In the genomic region with DNA sequence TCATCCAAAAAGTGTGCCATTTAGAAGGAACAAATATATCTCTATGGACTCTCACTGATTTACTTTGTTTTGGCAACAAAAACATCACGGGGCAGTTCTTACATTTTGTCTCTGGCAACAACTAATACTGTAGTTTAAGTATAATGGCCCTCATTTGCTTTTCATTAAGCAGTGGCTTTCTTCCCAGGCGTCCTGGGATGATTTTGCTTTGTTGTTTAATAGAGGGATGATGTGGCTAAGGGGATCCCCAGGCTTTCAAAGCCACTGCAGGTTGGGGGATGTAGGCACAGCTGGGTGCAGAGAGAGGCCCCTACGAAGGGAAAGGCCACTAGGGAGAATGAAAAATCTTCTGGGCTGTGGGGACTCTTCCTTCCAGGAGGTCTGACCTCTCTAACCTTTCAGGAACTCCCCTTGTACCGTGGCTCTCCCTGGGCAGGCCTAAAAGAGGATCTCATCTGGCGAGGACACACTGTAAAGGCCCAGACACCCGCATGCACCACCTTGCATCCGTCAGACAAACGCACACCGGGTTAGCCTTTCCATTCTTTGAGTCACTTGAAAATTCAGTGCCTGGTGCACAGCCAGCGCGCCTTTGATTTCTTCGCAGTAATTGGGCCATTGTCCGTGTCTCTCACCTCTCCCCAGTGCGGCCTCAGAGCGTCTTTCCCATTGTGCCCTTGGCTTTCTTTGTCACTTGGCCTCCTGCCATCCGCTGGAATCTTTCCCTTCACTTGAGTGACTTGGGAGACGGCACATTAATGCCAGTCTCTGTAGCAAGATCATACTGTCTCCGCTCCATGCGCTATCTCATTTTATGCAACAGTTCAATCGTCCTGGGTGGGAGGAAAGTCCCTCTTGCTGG, we compare ENCODE assay signal across 1 cellular context.
TF ChIP-seq lines count a peak whose summit lies in the region.

No MANE protein-coding gene starts in this region.

TF ChIP-seq in HepG2, 621 proteins besides CTCF, POLR2A, EP300 and RAD21:
- TF ChIP-seq HDAC6 (IDR thresholded peaks at IDR 0.05; ENCODE audit: low read depth, low read length) (no peak), ELF3 (CRISPR knock-in tag; IDR thresholded peaks at IDR 0.05) (no peak), RFX3 (CRISPR knock-in tag; IDR thresholded peaks at IDR 0.05) (no peak), BORCS8-MEF2B (CRISPR knock-in tag; IDR thresholded peaks at IDR 0.05) (no peak), ZNF333 (CRISPR knock-in tag; IDR thresholded peaks at IDR 0.05; ENCODE audit: borderline replicate concordance) (no peak), MTF2 (CRISPR knock-in tag; IDR thresholded peaks at IDR 0.05; ENCODE audit: borderline replicate concordance) (no peak), ZNF17 (CRISPR knock-in tag; IDR thresholded peaks at IDR 0.05) (no peak), PCBP1 (IDR thresholded peaks at IDR 0.05; ENCODE audit: borderline replicate concordance, low read depth, low read length) (no peak), NFATC3 (CRISPR knock-in tag; IDR thresholded peaks at IDR 0.05) (no peak), ZNF230 (CRISPR knock-in tag; IDR thresholded peaks at IDR 0.05) (no peak), CHCHD3 (CRISPR knock-in tag; IDR thresholded peaks at IDR 0.05) (no peak), NFYC (CRISPR knock-in tag; IDR thresholded peaks at IDR 0.05) (no peak), EED (CRISPR knock-in tag; IDR thresholded peaks at IDR 0.05) (no peak)
- TF ChIP-seq, protein P1, sequence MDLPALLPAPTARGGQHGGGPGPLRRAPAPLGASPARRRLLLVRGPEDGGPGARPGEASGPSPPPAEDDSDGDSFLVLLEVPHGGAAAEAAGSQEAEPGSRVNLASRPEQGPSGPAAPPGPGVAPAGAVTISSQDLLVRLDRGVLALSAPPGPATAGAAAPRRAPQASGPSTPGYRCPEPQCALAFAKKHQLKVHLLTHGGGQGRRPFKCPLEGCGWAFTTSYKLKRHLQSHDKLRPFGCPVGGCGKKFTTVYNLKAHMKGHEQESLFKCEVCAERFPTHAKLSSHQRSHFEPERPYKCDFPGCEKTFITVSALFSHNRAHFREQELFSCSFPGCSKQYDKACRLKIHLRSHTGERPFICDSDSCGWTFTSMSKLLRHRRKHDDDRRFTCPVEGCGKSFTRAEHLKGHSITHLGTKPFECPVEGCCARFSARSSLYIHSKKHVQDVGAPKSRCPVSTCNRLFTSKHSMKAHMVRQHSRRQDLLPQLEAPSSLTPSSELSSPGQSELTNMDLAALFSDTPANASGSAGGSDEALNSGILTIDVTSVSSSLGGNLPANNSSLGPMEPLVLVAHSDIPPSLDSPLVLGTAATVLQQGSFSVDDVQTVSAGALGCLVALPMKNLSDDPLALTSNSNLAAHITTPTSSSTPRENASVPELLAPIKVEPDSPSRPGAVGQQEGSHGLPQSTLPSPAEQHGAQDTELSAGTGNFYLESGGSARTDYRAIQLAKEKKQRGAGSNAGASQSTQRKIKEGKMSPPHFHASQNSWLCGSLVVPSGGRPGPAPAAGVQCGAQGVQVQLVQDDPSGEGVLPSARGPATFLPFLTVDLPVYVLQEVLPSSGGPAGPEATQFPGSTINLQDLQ (CRISPR knock-in tag; IDR thresholded peaks at IDR 0.05) = no peak
- TF ChIP-seq, protein P2, sequence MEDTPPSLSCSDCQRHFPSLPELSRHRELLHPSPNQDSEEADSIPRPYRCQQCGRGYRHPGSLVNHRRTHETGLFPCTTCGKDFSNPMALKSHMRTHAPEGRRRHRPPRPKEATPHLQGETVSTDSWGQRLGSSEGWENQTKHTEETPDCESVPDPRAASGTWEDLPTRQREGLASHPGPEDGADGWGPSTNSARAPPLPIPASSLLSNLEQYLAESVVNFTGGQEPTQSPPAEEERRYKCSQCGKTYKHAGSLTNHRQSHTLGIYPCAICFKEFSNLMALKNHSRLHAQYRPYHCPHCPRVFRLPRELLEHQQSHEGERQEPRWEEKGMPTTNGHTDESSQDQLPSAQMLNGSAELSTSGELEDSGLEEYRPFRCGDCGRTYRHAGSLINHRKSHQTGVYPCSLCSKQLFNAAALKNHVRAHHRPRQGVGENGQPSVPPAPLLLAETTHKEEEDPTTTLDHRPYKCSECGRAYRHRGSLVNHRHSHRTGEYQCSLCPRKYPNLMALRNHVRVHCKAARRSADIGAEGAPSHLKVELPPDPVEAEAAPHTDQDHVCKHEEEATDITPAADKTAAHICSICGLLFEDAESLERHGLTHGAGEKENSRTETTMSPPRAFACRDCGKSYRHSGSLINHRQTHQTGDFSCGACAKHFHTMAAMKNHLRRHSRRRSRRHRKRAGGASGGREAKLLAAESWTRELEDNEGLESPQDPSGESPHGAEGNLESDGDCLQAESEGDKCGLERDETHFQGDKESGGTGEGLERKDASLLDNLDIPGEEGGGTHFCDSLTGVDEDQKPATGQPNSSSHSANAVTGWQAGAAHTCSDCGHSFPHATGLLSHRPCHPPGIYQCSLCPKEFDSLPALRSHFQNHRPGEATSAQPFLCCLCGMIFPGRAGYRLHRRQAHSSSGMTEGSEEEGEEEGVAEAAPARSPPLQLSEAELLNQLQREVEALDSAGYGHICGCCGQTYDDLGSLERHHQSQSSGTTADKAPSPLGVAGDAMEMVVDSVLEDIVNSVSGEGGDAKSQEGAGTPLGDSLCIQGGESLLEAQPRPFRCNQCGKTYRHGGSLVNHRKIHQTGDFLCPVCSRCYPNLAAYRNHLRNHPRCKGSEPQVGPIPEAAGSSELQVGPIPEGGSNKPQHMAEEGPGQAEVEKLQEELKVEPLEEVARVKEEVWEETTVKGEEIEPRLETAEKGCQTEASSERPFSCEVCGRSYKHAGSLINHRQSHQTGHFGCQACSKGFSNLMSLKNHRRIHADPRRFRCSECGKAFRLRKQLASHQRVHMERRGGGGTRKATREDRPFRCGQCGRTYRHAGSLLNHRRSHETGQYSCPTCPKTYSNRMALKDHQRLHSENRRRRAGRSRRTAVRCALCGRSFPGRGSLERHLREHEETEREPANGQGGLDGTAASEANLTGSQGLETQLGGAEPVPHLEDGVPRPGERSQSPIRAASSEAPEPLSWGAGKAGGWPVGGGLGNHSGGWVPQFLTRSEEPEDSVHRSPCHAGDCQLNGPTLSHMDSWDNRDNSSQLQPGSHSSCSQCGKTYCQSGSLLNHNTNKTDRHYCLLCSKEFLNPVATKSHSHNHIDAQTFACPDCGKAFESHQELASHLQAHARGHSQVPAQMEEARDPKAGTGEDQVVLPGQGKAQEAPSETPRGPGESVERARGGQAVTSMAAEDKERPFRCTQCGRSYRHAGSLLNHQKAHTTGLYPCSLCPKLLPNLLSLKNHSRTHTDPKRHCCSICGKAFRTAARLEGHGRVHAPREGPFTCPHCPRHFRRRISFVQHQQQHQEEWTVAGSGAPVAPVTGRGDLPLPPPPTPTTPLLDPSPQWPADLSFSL (CRISPR knock-in tag; IDR thresholded peaks at IDR 0.05) = no peak
- TF ChIP-seq, protein P3, sequence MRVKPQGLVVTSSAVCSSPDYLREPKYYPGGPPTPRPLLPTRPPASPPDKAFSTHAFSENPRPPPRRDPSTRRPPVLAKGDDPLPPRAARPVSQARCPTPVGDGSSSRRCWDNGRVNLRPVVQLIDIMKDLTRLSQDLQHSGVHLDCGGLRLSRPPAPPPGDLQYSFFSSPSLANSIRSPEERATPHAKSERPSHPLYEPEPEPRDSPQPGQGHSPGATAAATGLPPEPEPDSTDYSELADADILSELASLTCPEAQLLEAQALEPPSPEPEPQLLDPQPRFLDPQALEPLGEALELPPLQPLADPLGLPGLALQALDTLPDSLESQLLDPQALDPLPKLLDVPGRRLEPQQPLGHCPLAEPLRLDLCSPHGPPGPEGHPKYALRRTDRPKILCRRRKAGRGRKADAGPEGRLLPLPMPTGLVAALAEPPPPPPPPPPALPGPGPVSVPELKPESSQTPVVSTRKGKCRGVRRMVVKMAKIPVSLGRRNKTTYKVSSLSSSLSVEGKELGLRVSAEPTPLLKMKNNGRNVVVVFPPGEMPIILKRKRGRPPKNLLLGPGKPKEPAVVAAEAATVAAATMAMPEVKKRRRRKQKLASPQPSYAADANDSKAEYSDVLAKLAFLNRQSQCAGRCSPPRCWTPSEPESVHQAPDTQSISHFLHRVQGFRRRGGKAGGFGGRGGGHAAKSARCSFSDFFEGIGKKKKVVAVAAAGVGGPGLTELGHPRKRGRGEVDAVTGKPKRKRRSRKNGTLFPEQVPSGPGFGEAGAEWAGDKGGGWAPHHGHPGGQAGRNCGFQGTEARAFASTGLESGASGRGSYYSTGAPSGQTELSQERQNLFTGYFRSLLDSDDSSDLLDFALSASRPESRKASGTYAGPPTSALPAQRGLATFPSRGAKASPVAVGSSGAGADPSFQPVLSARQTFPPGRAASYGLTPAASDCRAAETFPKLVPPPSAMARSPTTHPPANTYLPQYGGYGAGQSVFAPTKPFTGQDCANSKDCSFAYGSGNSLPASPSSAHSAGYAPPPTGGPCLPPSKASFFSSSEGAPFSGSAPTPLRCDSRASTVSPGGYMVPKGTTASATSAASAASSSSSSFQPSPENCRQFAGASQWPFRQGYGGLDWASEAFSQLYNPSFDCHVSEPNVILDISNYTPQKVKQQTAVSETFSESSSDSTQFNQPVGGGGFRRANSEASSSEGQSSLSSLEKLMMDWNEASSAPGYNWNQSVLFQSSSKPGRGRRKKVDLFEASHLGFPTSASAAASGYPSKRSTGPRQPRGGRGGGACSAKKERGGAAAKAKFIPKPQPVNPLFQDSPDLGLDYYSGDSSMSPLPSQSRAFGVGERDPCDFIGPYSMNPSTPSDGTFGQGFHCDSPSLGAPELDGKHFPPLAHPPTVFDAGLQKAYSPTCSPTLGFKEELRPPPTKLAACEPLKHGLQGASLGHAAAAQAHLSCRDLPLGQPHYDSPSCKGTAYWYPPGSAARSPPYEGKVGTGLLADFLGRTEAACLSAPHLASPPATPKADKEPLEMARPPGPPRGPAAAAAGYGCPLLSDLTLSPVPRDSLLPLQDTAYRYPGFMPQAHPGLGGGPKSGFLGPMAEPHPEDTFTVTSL (CRISPR knock-in tag; IDR thresholded peaks at IDR 0.05; ENCODE audit: borderline replicate concordance) = no peak
- TF ChIP-seq, protein P4, sequence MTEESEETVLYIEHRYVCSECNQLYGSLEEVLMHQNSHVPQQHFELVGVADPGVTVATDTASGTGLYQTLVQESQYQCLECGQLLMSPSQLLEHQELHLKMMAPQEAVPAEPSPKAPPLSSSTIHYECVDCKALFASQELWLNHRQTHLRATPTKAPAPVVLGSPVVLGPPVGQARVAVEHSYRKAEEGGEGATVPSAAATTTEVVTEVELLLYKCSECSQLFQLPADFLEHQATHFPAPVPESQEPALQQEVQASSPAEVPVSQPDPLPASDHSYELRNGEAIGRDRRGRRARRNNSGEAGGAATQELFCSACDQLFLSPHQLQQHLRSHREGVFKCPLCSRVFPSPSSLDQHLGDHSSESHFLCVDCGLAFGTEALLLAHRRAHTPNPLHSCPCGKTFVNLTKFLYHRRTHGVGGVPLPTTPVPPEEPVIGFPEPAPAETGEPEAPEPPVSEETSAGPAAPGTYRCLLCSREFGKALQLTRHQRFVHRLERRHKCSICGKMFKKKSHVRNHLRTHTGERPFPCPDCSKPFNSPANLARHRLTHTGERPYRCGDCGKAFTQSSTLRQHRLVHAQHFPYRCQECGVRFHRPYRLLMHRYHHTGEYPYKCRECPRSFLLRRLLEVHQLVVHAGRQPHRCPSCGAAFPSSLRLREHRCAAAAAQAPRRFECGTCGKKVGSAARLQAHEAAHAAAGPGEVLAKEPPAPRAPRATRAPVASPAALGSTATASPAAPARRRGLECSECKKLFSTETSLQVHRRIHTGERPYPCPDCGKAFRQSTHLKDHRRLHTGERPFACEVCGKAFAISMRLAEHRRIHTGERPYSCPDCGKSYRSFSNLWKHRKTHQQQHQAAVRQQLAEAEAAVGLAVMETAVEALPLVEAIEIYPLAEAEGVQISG (CRISPR knock-in tag; IDR thresholded peaks at IDR 0.05) = no peak
- TF ChIP-seq, protein P5, sequence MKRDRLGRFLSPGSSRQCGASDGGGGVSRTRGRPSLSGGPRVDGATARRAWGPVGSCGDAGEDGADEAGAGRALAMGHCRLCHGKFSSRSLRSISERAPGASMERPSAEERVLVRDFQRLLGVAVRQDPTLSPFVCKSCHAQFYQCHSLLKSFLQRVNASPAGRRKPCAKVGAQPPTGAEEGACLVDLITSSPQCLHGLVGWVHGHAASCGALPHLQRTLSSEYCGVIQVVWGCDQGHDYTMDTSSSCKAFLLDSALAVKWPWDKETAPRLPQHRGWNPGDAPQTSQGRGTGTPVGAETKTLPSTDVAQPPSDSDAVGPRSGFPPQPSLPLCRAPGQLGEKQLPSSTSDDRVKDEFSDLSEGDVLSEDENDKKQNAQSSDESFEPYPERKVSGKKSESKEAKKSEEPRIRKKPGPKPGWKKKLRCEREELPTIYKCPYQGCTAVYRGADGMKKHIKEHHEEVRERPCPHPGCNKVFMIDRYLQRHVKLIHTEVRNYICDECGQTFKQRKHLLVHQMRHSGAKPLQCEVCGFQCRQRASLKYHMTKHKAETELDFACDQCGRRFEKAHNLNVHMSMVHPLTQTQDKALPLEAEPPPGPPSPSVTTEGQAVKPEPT (CRISPR knock-in tag; IDR thresholded peaks at IDR 0.05; ENCODE audit: low read depth) = no peak
- TF ChIP-seq, protein P6, sequence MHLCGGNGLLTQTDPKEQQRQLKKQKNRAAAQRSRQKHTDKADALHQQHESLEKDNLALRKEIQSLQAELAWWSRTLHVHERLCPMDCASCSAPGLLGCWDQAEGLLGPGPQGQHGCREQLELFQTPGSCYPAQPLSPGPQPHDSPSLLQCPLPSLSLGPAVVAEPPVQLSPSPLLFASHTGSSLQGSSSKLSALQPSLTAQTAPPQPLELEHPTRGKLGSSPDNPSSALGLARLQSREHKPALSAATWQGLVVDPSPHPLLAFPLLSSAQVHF (CRISPR knock-in tag; IDR thresholded peaks at IDR 0.05) = no peak
- TF ChIP-seq, protein P7, sequence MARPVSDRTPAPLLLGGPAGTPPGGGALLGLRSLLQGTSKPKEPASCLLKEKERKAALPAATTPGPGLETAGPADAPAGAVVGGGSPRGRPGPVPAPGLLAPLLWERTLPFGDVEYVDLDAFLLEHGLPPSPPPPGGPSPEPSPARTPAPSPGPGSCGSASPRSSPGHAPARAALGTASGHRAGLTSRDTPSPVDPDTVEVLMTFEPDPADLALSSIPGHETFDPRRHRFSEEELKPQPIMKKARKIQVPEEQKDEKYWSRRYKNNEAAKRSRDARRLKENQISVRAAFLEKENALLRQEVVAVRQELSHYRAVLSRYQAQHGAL (CRISPR knock-in tag; IDR thresholded peaks at IDR 0.05; ENCODE audit: not compliant biosample characterization) = no peak
TF ChIP-seq in HepG2: peak in this region for 0.
